Comparison of ENCODE assay signal across 9 cellular contexts in the genomic region with DNA sequence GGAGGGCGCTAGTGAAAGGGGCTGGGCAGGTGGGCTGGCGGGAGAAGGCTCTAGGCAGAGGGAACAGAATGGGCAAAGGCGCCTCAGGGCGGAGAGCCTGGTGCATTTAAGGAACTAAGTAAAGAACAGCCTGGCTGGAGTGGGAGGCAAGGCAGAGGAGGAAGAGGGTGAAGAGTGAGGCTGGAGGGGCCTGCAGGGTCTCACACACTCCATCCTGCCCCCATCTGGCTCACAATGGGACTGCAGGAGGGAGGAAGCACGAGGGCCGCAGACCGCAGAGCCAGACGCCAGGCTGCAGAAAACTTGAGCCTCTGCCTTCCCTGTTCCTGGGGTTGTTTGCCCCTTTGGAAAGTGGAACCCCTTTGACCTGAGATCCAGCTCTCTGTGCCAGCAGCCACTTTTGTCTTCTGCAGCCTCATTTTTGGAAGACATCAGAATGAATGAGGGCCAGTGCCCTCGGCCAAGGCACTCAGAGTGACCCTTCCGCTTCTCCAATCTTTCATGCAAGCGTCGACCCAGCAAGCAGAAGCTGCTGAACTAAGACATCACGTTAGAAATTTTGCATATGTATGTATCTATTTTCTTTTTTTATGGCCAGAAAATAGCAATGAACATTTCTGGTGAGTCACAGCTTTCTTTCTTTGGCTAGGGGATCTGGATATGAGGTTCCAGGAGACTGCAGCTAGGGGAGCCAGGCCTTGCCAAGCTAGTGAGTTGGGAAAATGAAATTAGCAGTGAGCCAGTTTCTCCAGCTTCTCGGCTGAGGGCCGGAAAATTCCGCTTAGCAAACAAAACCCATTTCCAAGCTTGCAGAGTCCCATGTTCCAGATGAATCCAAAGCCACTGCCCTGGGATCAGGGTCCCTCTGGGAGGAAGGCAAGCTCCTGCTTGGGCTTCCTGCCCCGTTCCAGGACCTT.
DNase-seq lines count a peak whose midpoint lies in the region; ATAC-seq, FAIRE-seq and TF ChIP-seq lines count a peak whose summit lies in the region.
"Had no signal": no experiment of that assay in that cellular context is flagged by ENCODE, and none has a peak within 500 bp of the region (broad histone marks: within the 10 kb centered on the region; RNA-seq: fewer than 3 reads in every experiment).

No MANE protein-coding gene starts in this region.

- H3K27ac ChIP-seq in pancreas: no peak overlapping the region
- H3K27ac ChIP-seq in suprapubic skin: no peak overlapping the region

- H3K4me3 ChIP-seq in pancreas (no peak overlapping the region), suprapubic skin (no peak overlapping the region)

- TF ChIP-seq POLR2A in suprapubic skin (IDR thresholded peaks at IDR 0.05): no peak

- H3K4me1 ChIP-seq in pancreas (no peaks in the 10 kb centered on the region), suprapubic skin (peaks cover 16% of the 10 kb centered on the region)

- DNase-seq in GM03348 (ENCODE audit: low spot score) (peak; percentile 86), NCI-H69 (lab: John Stamatoyannopoulos, UW) (peak; percentile 10), globus pallidus (ENCODE audit: low spot score) (peak; percentile 51), pancreas (no peak), DMS79 (lab: John Stamatoyannopoulos, UW) (no peak), islet precursor cell (no peak), suprapubic skin (ENCODE audit: low spot score in 2 of 2) (no peak), EL (no peak)

- WGBS in pancreas, 2 donors: 87 to 92% methylated on average over 16 to 17 of the region's 17 CpGs
- 52% methylated on average over 15 of the region's 17 CpGs for WGBS in suprapubic skin

- no peak for FAIRE-seq in pancreas (lab: Jason Lieb, UNC)

- H3K27me3 ChIP-seq in pancreas (no peaks in the 10 kb centered on the region), suprapubic skin (no peaks in the 10 kb centered on the region)

- ATAC-seq in pancreas: peak in 3 of 4 donors; percentile 23 to 55 (median 41)
- ATAC-seq: esophagus mucosa had no signal

- no peaks in the 10 kb centered on the region for H3K9me3 ChIP-seq in pancreas
- H3K9me3 ChIP-seq in suprapubic skin: no peaks in the 10 kb centered on the region

- intact Hi-C loops in pancreas (cut with DNase I): no loop called here

- no peak for TF ChIP-seq EP300 in suprapubic skin (IDR thresholded peaks at IDR 0.05)

- H3K36me3 ChIP-seq in pancreas (no peaks in the 10 kb centered on the region), suprapubic skin (no peaks in the 10 kb centered on the region)

- TF ChIP-seq CTCF in pancreas (IDR thresholded peaks at IDR 0.05) (no peak), suprapubic skin (IDR thresholded peaks at IDR 0.05) (no peak)

Comparison
In these comparisons a context has a peak if more than half of its experiments do, and no peak if none do; other contexts are left out.
1. DNase-seq: peak in GM03348 (single experiment), NCI-H69 (single experiment) and globus pallidus (single experiment); none in pancreas (0 of 6), DMS79 (single experiment), islet precursor cell (single experiment), suprapubic skin (0 of 2) and EL (single experiment).